ENCODE assay signal across 1 cellular context in the genomic region with DNA sequence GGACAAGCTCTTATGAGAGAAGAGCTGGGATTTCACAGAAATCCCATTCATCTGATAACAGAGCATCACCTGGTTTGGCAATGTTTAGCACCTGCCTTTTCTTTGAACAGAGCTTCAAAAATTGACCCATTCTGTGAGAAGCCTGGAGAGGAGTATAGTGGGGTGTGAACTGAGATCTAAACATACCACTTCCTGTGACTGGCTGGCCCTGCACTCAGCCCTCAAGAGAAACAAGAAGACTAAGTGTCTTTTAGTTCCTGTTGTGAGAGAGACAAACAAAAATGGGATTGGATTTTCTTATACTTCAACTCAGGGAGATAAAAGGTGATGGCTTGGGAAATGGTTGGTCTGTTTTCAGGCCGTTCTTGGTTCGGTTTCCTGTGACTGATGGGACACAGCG.
TF ChIP-seq lines count a peak whose summit lies in the region.

No MANE protein-coding gene starts in this region.

TF ChIP-seq in GM12878, 131 proteins besides CTCF, POLR2A, EP300 and RAD21 (continued from another document):
- TF ChIP-seq, protein P1, sequence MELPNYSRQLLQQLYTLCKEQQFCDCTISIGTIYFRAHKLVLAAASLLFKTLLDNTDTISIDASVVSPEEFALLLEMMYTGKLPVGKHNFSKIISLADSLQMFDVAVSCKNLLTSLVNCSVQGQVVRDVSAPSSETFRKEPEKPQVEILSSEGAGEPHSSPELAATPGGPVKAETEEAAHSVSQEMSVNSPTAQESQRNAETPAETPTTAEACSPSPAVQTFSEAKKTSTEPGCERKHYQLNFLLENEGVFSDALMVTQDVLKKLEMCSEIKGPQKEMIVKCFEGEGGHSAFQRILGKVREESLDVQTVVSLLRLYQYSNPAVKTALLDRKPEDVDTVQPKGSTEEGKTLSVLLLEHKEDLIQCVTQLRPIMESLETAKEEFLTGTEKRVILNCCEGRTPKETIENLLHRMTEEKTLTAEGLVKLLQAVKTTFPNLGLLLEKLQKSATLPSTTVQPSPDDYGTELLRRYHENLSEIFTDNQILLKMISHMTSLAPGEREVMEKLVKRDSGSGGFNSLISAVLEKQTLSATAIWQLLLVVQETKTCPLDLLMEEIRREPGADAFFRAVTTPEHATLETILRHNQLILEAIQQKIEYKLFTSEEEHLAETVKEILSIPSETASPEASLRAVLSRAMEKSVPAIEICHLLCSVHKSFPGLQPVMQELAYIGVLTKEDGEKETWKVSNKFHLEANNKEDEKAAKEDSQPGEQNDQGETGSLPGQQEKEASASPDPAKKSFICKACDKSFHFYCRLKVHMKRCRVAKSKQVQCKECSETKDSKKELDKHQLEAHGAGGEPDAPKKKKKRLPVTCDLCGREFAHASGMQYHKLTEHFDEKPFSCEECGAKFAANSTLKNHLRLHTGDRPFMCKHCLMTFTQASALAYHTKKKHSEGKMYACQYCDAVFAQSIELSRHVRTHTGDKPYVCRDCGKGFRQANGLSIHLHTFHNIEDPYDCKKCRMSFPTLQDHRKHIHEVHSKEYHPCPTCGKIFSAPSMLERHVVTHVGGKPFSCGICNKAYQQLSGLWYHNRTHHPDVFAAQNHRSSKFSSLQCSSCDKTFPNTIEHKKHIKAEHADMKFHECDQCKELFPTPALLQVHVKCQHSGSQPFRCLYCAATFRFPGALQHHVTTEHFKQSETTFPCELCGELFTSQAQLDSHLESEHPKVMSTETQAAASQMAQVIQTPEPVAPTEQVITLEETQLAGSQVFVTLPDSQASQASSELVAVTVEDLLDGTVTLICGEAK (IDR thresholded peaks at IDR 0.05; ENCODE audit: borderline replicate concordance) = peak; percentile 57; the same call in 1 of the 2 replicates
- TF ChIP-seq YBX1 (IDR thresholded peaks at IDR 0.05) = no peak
- TF ChIP-seq, protein P2, sequence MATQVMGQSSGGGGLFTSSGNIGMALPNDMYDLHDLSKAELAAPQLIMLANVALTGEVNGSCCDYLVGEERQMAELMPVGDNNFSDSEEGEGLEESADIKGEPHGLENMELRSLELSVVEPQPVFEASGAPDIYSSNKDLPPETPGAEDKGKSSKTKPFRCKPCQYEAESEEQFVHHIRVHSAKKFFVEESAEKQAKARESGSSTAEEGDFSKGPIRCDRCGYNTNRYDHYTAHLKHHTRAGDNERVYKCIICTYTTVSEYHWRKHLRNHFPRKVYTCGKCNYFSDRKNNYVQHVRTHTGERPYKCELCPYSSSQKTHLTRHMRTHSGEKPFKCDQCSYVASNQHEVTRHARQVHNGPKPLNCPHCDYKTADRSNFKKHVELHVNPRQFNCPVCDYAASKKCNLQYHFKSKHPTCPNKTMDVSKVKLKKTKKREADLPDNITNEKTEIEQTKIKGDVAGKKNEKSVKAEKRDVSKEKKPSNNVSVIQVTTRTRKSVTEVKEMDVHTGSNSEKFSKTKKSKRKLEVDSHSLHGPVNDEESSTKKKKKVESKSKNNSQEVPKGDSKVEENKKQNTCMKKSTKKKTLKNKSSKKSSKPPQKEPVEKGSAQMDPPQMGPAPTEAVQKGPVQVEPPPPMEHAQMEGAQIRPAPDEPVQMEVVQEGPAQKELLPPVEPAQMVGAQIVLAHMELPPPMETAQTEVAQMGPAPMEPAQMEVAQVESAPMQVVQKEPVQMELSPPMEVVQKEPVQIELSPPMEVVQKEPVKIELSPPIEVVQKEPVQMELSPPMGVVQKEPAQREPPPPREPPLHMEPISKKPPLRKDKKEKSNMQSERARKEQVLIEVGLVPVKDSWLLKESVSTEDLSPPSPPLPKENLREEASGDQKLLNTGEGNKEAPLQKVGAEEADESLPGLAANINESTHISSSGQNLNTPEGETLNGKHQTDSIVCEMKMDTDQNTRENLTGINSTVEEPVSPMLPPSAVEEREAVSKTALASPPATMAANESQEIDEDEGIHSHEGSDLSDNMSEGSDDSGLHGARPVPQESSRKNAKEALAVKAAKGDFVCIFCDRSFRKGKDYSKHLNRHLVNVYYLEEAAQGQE (IDR thresholded peaks at IDR 0.05; ENCODE audit: low read depth, low read length) = no peak
- TF ChIP-seq, protein P3, sequence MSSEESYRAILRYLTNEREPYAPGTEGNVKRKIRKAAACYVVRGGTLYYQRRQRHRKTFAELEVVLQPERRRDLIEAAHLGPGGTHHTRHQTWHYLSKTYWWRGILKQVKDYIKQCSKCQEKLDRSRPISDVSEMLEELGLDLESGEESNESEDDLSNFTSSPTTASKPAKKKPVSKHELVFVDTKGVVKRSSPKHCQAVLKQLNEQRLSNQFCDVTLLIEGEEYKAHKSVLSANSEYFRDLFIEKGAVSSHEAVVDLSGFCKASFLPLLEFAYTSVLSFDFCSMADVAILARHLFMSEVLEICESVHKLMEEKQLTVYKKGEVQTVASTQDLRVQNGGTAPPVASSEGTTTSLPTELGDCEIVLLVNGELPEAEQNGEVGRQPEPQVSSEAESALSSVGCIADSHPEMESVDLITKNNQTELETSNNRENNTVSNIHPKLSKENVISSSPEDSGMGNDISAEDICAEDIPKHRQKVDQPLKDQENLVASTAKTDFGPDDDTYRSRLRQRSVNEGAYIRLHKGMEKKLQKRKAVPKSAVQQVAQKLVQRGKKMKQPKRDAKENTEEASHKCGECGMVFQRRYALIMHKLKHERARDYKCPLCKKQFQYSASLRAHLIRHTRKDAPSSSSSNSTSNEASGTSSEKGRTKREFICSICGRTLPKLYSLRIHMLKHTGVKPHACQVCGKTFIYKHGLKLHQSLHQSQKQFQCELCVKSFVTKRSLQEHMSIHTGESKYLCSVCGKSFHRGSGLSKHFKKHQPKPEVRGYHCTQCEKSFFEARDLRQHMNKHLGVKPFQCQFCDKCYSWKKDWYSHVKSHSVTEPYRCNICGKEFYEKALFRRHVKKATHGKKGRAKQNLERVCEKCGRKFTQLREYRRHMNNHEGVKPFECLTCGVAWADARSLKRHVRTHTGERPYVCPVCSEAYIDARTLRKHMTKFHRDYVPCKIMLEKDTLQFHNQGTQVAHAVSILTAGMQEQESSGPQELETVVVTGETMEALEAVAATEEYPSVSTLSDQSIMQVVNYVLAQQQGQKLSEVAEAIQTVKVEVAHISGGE (CRISPR knock-in tag; IDR thresholded peaks at IDR 0.05) = peak; percentile 83
- TF ChIP-seq, protein P4, sequence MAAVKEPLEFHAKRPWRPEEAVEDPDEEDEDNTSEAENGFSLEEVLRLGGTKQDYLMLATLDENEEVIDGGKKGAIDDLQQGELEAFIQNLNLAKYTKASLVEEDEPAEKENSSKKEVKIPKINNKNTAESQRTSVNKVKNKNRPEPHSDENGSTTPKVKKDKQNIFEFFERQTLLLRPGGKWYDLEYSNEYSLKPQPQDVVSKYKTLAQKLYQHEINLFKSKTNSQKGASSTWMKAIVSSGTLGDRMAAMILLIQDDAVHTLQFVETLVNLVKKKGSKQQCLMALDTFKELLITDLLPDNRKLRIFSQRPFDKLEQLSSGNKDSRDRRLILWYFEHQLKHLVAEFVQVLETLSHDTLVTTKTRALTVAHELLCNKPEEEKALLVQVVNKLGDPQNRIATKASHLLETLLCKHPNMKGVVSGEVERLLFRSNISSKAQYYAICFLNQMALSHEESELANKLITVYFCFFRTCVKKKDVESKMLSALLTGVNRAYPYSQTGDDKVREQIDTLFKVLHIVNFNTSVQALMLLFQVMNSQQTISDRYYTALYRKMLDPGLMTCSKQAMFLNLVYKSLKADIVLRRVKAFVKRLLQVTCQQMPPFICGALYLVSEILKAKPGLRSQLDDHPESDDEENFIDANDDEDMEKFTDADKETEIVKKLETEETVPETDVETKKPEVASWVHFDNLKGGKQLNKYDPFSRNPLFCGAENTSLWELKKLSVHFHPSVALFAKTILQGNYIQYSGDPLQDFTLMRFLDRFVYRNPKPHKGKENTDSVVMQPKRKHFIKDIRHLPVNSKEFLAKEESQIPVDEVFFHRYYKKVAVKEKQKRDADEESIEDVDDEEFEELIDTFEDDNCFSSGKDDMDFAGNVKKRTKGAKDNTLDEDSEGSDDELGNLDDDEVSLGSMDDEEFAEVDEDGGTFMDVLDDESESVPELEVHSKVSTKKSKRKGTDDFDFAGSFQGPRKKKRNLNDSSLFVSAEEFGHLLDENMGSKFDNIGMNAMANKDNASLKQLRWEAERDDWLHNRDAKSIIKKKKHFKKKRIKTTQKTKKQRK (IDR thresholded peaks at IDR 0.05; ENCODE audit: low read depth, low read length) = no peak
